ENCODE assay signal across 16 cellular contexts in genomic region chr13:79360064-79360463, GRCh38. TPM values are rescaled to one million over a fixed set of nuclear protein-coding genes. Genes with fewer than 3 reads are reported as not detected.
A peak's percentile ranks its signal among the peaks of the same experiment; 100 is the strongest.
DNase-seq lines count a peak whose midpoint lies in the region; ATAC-seq and TF ChIP-seq lines count a peak whose summit lies in the region.
"Had no signal": no experiment of that assay in that cellular context is flagged by ENCODE, and none has a peak within 500 bp of the region (broad histone marks: within the 10 kb centered on the region; RNA-seq: fewer than 3 reads in every experiment).

No MANE protein-coding gene starts in this region.

- CTCF ChIA-PET in activated CD8-positive, alpha-beta memory T cell treated with anti-CD3 and anti-CD28 coated beads, Interleukin-2, amount 10 ng/mL, durations not matched to agents 7 days and 5 days (lab: Charles Lee), result interaction anchor here (0.6 to 1.2 kb wide), 3 partner anchors 11 to 31 kb away, joined by 3 read pairs; no protein-coding TSS in a partner anchor

- H3K4me1 Mint-ChIP-seq in activated naive CD8-positive, alpha-beta T cell treated with anti-CD3 and anti-CD28 coated beads for 36 hours, result peaks cover 37% of the 10 kb centered on the region
- peaks cover 6% of the 10 kb centered on the region for H3K4me1 Mint-ChIP-seq in activated CD8-positive, alpha-beta memory T cell treated with anti-CD3 and anti-CD28 coated beads, Interleukin-2, amount 10 ng/mL, durations not matched to agents 7 days and 5 days

- no peaks in the 10 kb centered on the region for H3K9me3 Mint-ChIP-seq in activated naive CD8-positive, alpha-beta T cell treated with anti-CD3 and anti-CD28 coated beads for 36 hours
- H3K9me3 Mint-ChIP-seq in activated CD8-positive, alpha-beta memory T cell treated with anti-CD3 and anti-CD28 coated beads, Interleukin-2, amount 10 ng/mL, durations not matched to agents 7 days and 5 days (ENCODE audit: low read depth), result no peaks in the 10 kb centered on the region
- H3K9me3 Mint-ChIP-seq: nephron had no signal

- no peak for DNase-seq in activated naive CD8-positive, alpha-beta T cell treated with anti-CD3 and anti-CD28 coated beads for 36 hours
- no peak for DNase-seq in adrenal gland
- no peak for DNase-seq in activated CD8-positive, alpha-beta memory T cell treated with anti-CD3 and anti-CD28 coated beads, Interleukin-2, amount 10 ng/mL, durations not matched to agents 7 days and 5 days
- DNase-seq: activated CD4-positive, alpha-beta T cell treated with anti-CD3 and anti-CD28 coated beads, Interleukin-2, amount 50 U/mL, for 1 hour; amygdala; GM23248; kidney glomerular epithelial cell; posterior cingulate gyrus had no signal

- intact Hi-C loops in adrenal gland (cut with DNase I), result no loop called here

- TF ChIP-seq CTCF in adrenal gland (IDR thresholded peaks at IDR 0.05), result no peak

- no peaks in the 10 kb centered on the region for H3K27me3 Mint-ChIP-seq in activated naive CD8-positive, alpha-beta T cell treated with anti-CD3 and anti-CD28 coated beads for 36 hours
- H3K27me3 Mint-ChIP-seq in activated CD8-positive, alpha-beta memory T cell treated with anti-CD3 and anti-CD28 coated beads, Interleukin-2, amount 10 ng/mL, durations not matched to agents 7 days and 5 days, result no peaks in the 10 kb centered on the region

- peak overlapping the region; percentile 14 for H3K27ac Mint-ChIP-seq in activated naive CD8-positive, alpha-beta T cell treated with anti-CD3 and anti-CD28 coated beads for 36 hours
- H3K27ac Mint-ChIP-seq in activated CD8-positive, alpha-beta memory T cell treated with anti-CD3 and anti-CD28 coated beads, Interleukin-2, amount 10 ng/mL, durations not matched to agents 7 days and 5 days, result no peak overlapping the region
- H3K27ac Mint-ChIP-seq: nephron had no signal

- H3K36me3 ChIP-seq in adrenal gland (replicated peaks in 1 of 2), result peaks cover 0 to 53% of the 10 kb centered on the region in 2 donors

- H3K4me3 Mint-ChIP-seq in activated naive CD8-positive, alpha-beta T cell treated with anti-CD3 and anti-CD28 coated beads for 36 hours, result no peak overlapping the region
- H3K4me3 Mint-ChIP-seq in activated CD8-positive, alpha-beta memory T cell treated with anti-CD3 and anti-CD28 coated beads, Interleukin-2, amount 10 ng/mL, durations not matched to agents 7 days and 5 days, result no peak overlapping the region
- H3K4me3 Mint-ChIP-seq: nephron had no signal

- no peak overlapping the region for H3K4me3 ChIP-seq in adrenal gland
- H3K4me3 ChIP-seq: GM23248, suprapubic skin had no signal

- H3K36me3 Mint-ChIP-seq in activated naive CD8-positive, alpha-beta T cell treated with anti-CD3 and anti-CD28 coated beads for 36 hours, result peaks cover 32% of the 10 kb centered on the region
- H3K36me3 Mint-ChIP-seq in activated CD8-positive, alpha-beta memory T cell treated with anti-CD3 and anti-CD28 coated beads, Interleukin-2, amount 10 ng/mL, durations not matched to agents 7 days and 5 days, result peaks cover 58% of the 10 kb centered on the region

- no peak overlapping the region for H3K27ac ChIP-seq in adrenal gland
- H3K27ac ChIP-seq: GM23248, suprapubic skin had no signal

- 84 to 95% (median 88%) methylated on average over 1 of the region's 1 CpG for WGBS in adrenal gland, 4 donors

- peak; percentile 66 for ATAC-seq in GM18858 (IDR thresholded peaks at IDR 0.05; ENCODE audit: unreplicated experiment)
- peak; percentile 55 for ATAC-seq in GM21360 (IDR thresholded peaks at IDR 0.05; ENCODE audit: unreplicated experiment)
- peak; percentile 85 for ATAC-seq in HG02885 (IDR thresholded peaks at IDR 0.05; ENCODE audit: poor library complexity, unreplicated experiment)
- no peak for ATAC-seq in HG03442 (IDR thresholded peaks at IDR 0.05; ENCODE audit: unreplicated experiment)
- no peak for ATAC-seq in HG03097 (IDR thresholded peaks at IDR 0.05; ENCODE audit: low FRiP score, unreplicated experiment)
- no peak for ATAC-seq in activated CD8-positive, alpha-beta memory T cell treated with anti-CD3 and anti-CD28 coated beads, Interleukin-2, amount 10 ng/mL, durations not matched to agents 7 days and 5 days
- ATAC-seq: HepG2 had no signal

- no peaks in the 10 kb centered on the region for H3K4me1 ChIP-seq in adrenal gland (replicated peaks in 1 of 2)
- H3K4me1 ChIP-seq: suprapubic skin had no signal

- no peaks in the 10 kb centered on the region for H3K9me3 ChIP-seq in adrenal gland (replicated peaks in 1 of 3)
- H3K9me3 ChIP-seq: suprapubic skin had no signal

- H3K27me3 ChIP-seq in adrenal gland, result no peaks in the 10 kb centered on the region
- H3K27me3 ChIP-seq: suprapubic skin had no signal

- no peak for TF ChIP-seq POLR2A in adrenal gland (IDR thresholded peaks at IDR 0.05)

RNA-seq across cellular contexts. Expression of gene RBM26, which starts 46.0 kb away (rescaled TPM):
- total RNA-seq in activated naive CD8-positive, alpha-beta T cell treated with anti-CD3 and anti-CD28 coated beads for 36 hours, result 10 to 100 TPM; 60.0 to 60.7 TPM
- 10 to 100 TPM; 18.7 to 50.2 (median 38.4) TPM for total RNA-seq in adrenal gland
- polyA plus RNA-seq in adrenal gland, result 10 to 100 TPM; 31.2 to 62.5 (median 54.5) TPM
- 10 to 100 TPM; 65.2 to 66.0 TPM for total RNA-seq in activated CD8-positive, alpha-beta memory T cell treated with anti-CD3 and anti-CD28 coated beads, Interleukin-2, amount 10 ng/mL, durations not matched to agents 7 days and 5 days

Comparison
In these comparisons a context has a peak if more than half of its experiments do, and no peak if none do; other contexts are left out.
1. ATAC-seq: peak in GM18858 (single experiment), GM21360 (single experiment) and HG02885 (single experiment); none in HG03442 (single experiment), HG03097 (single experiment) and activated CD8-positive, alpha-beta memory T cell treated with anti-CD3 and anti-CD28 coated beads, Interleukin-2, amount 10 ng/mL, durations not matched to agents 7 days and 5 days (single experiment).